In the genomic region with DNA sequence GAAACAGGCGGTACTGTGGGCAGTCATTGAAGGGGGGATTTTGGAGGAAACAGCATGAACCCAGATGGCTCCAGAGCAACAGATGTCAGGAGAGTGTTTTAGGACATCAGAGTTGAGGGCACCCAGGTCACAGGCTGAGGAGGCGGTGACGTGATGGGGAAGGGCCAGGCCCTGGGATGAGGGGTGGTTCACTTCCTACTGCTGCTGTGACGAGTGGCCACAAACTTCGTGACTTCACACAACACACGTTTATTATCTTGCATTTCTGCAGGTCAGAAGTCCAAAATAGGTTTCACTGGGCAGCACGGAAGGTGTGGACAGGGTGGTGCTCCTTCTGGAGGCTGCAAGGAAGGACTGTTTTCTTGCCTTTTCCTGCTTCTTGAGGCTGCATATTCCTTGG, we compare ENCODE assay signal across 33 cellular contexts.
A peak's percentile ranks its signal among the peaks of the same experiment; 100 is the strongest.
DNase-seq lines count a peak whose midpoint lies in the region; ATAC-seq and TF ChIP-seq lines count a peak whose summit lies in the region.
"Had no signal": no experiment of that assay in that cellular context is flagged by ENCODE, and none has a peak within 500 bp of the region (broad histone marks: within the 10 kb centered on the region; RNA-seq: fewer than 3 reads in every experiment).

No MANE protein-coding gene starts in this region.

- H3K4me1 ChIP-seq in transverse colon, result peaks cover 0 to 3% (median 0%) of the 10 kb centered on the region in 4 donors

- WGBS in transverse colon (ENCODE audit: low coverage in 1 of 2), 2 donors, result 88 to 100% methylated on average over 1 to 7 of the region's 7 CpGs

- no peak for TF ChIP-seq POLR2A in transverse colon (IDR thresholded peaks at IDR 0.05)

- no peak for TF ChIP-seq EP300 in transverse colon (IDR thresholded peaks at IDR 0.05; ENCODE audit: low read depth)

- in situ Hi-C loops in transverse colon (cut with MboI; ENCODE audit: low pct_ligation_motif_present in 1 of 4, low pct_unique_long_range_greater_than_20kb in 1 of 4, low sequenced_read_pairs in 3 of 4), result no loop called here

- H3K9me3 ChIP-seq in transverse colon, result no peaks in the 10 kb centered on the region
- H3K9me3 ChIP-seq: esophagus squamous epithelium, neutrophil, right lobe of liver, SK-N-SH, tibial nerve had no signal

- no peak overlapping the region for H3K27ac ChIP-seq in transverse colon
- H3K27ac ChIP-seq: esophagus squamous epithelium, heart right ventricle, HL-60, neutrophil, PC-9, right lobe of liver, tibial nerve had no signal

- H3K36me3 Mint-ChIP-seq in activated CD4-positive, alpha-beta T cell treated with anti-CD3 and anti-CD28 coated beads for 36 hours (ENCODE audit: low read depth), result peaks cover 26% of the 10 kb centered on the region
- H3K36me3 Mint-ChIP-seq in glutamatergic neuron (ENCODE audit: unreplicated experiment), result peaks cover 6% of the 10 kb centered on the region

- H3K27me3 Mint-ChIP-seq in activated CD4-positive, alpha-beta T cell treated with anti-CD3 and anti-CD28 coated beads for 36 hours, result no peaks in the 10 kb centered on the region
- peaks cover 2% of the 10 kb centered on the region for H3K27me3 Mint-ChIP-seq in glutamatergic neuron (ENCODE audit: unreplicated experiment)
- H3K27me3 Mint-ChIP-seq: CD4-positive, alpha-beta memory T cell; dendritic cell treated with granulocyte-macrophage colony-stimulating factor and Interleukin-4, amounts not matched to agents 40 ng/mL and 50 ng/mL, for 4 days; naive B cell had no signal

- H3K9me3 Mint-ChIP-seq in activated CD4-positive, alpha-beta T cell treated with anti-CD3 and anti-CD28 coated beads for 36 hours (ENCODE audit: low read depth), result peaks cover 2% of the 10 kb centered on the region
- peaks cover 5% of the 10 kb centered on the region for H3K9me3 Mint-ChIP-seq in glutamatergic neuron (ENCODE audit: unreplicated experiment)
- H3K9me3 Mint-ChIP-seq: dendritic cell treated with granulocyte-macrophage colony-stimulating factor and Interleukin-4, amounts not matched to agents 40 ng/mL and 50 ng/mL, for 4 days; T-helper 1 cell treated with Interleukin-12 subunit alpha and Interleukin-12 subunit beta and Interleukin-4 antibody, amounts not matched to agents 30 μg/mL and 1 μg/mL, for 36 hours had no signal

- POLR2A ChIA-PET in activated CD4-positive, alpha-beta T cell treated with anti-CD3 and anti-CD28 coated beads for 36 hours (lab: Charles Lee), result no interaction called here

- H3K4me3 ChIP-seq in transverse colon, result no peak overlapping the region
- H3K4me3 ChIP-seq: esophagus squamous epithelium, GM12878, heart right ventricle, PC-9, right lobe of liver, tibial nerve had no signal

- no peak overlapping the region for H3K4me3 Mint-ChIP-seq in activated CD4-positive, alpha-beta T cell treated with anti-CD3 and anti-CD28 coated beads for 36 hours
- peak overlapping the region; percentile 31 for H3K4me3 Mint-ChIP-seq in glutamatergic neuron (ENCODE audit: unreplicated experiment)
- H3K4me3 Mint-ChIP-seq: CD4-positive, alpha-beta memory T cell; dendritic cell treated with granulocyte-macrophage colony-stimulating factor and Interleukin-4, amounts not matched to agents 40 ng/mL and 50 ng/mL, for 4 days; endodermal cell; naive B cell; T-helper 1 cell treated with Interleukin-12 subunit alpha and Interleukin-12 subunit beta and Interleukin-4 antibody, amounts not matched to agents 30 μg/mL and 1 μg/mL, for 36 hours had no signal

- no peak for DNase-seq in activated CD4-positive, alpha-beta T cell treated with anti-CD3 and anti-CD28 coated beads for 36 hours
- DNase-seq in activated CD4-positive, alpha-beta T cell treated with anti-CD3 and anti-CD28 coated beads for 48 hours, result no peak
- DNase-seq in NCI-H524 treated with DMSO at 0.1 percent for 48 hours (lab: John Stamatoyannopoulos, UW) (peak; percentile 63), glutamatergic neuron (peak; percentile 42), transverse colon (peak; percentile 9), T-helper 9 cell (no peak), NCI-H1436 treated with DMSO at 0.1 percent for 48 hours (lab: John Stamatoyannopoulos, UW) (no peak), NCI-H2029 (lab: John Stamatoyannopoulos, UW) (no peak)
- DNase-seq: activated CD4-positive, alpha-beta T cell treated with anti-CD3 and anti-CD28 coated beads for 1 hour; activated effector memory CD4-positive, alpha-beta T cell treated with Interleukin-2 at 50 U/mL for 16 hours; CD4-positive, alpha-beta memory T cell; central memory CD4-positive, alpha-beta T cell; endodermal cell; esophagus squamous epithelium; foreskin melanocyte; heart right ventricle; Karpas-422; kidney; naive B cell; NCI-H2029 treated with DMSO at 0.1 percent for 48 hours; NCI-H526 treated with DMSO at 0.1 percent for 48 hours; PC-9; posterior cingulate gyrus; right lobe of liver; SK-N-SH; stimulated activated CD4-positive, alpha-beta T cell treated with anti-CD3 and anti-CD28 coated beads, Interleukin-4, amount 100 ng/mL, for 1 hour had no signal

- CTCF ChIA-PET in activated CD4-positive, alpha-beta T cell treated with anti-CD3 and anti-CD28 coated beads for 36 hours (lab: Charles Lee), result no interaction called here

- TF ChIP-seq CTCF in glutamatergic neuron (IDR thresholded peaks at IDR 0.05; ENCODE audit: partially characterized antibody, unreplicated experiment) (no peak), transverse colon (IDR thresholded peaks at IDR 0.05) (no peak)

- H3K27ac Mint-ChIP-seq in activated CD4-positive, alpha-beta T cell treated with anti-CD3 and anti-CD28 coated beads for 36 hours, result peak overlapping the region; percentile 25
- peak overlapping the region; percentile 67 for H3K27ac Mint-ChIP-seq in glutamatergic neuron (ENCODE audit: unreplicated experiment)
- H3K27ac Mint-ChIP-seq: dendritic cell treated with granulocyte-macrophage colony-stimulating factor and Interleukin-4, amounts not matched to agents 40 ng/mL and 50 ng/mL, for 4 days; endodermal cell; T-helper 1 cell treated with Interleukin-12 subunit alpha and Interleukin-12 subunit beta and Interleukin-4 antibody, amounts not matched to agents 30 μg/mL and 1 μg/mL, for 36 hours had no signal

- intact Hi-C loops in activated CD4-positive, alpha-beta T cell treated with anti-CD3 and anti-CD28 coated beads for 36 hours (cut with DNase I, micrococcal nuclease), result no loop called here
- intact Hi-C loops in transverse colon (cut with DNase I; ENCODE audit: low total_unique reads), result no loop called here

- ATAC-seq in activated CD4-positive, alpha-beta T cell treated with anti-CD3 and anti-CD28 coated beads for 36 hours, result no peak
- ATAC-seq: GM12878, heart right ventricle, right lobe of liver, Right ventricle myocardium inferior had no signal

- no peaks in the 10 kb centered on the region for H3K27me3 ChIP-seq in transverse colon
- H3K27me3 ChIP-seq: esophagus squamous epithelium, heart right ventricle, neutrophil, right lobe of liver, tibial nerve had no signal

- no peaks in the 10 kb centered on the region for H3K36me3 ChIP-seq in transverse colon
- H3K36me3 ChIP-seq: right lobe of liver had no signal

- H3K4me1 Mint-ChIP-seq in activated CD4-positive, alpha-beta T cell treated with anti-CD3 and anti-CD28 coated beads for 36 hours, result peaks cover 14% of the 10 kb centered on the region
- peaks cover 9% of the 10 kb centered on the region for H3K4me1 Mint-ChIP-seq in glutamatergic neuron (ENCODE audit: low read depth, unreplicated experiment)

Comparison
In these comparisons a context has a peak if more than half of its experiments do, and no peak if none do; other contexts are left out.
1. DNase-seq: peak in NCI-H524 treated with DMSO at 0.1 percent for 48 hours (single experiment), glutamatergic neuron (single experiment) and transverse colon (single experiment); none in activated CD4-positive, alpha-beta T cell treated with anti-CD3 and anti-CD28 coated beads for 36 hours (single experiment), activated CD4-positive, alpha-beta T cell treated with anti-CD3 and anti-CD28 coated beads for 48 hours (single experiment), T-helper 9 cell (single experiment), NCI-H1436 treated with DMSO at 0.1 percent for 48 hours (single experiment) and NCI-H2029 (single experiment).